ENCODE assay signal across 14 cellular contexts in the genomic region with DNA sequence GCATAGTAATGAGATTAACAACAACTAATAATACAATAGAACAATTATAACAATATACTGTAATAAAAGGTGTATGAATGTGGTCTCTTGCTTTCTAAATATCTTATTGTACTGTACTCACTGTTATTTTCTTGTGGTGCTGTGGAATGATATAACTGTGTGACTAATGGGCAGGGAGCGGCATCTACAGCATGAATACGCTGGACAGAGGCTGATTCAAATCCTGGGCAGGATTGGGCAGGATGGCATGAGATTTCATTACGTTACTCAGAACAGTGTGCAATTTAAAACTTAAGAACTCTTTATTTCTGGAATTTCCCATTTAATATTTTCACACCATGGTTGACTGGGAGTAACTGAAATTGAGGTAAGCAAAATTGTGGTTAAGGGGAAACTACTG.
"Had no signal": no experiment of that assay in that cellular context is flagged by ENCODE, and none has a peak within 500 bp of the region (broad histone marks: within the 10 kb centered on the region; RNA-seq: fewer than 3 reads in every experiment).

No MANE protein-coding gene starts in this region.

- ATAC-seq: activated naive CD4-positive, alpha-beta T cell treated with anti-CD3 and anti-CD28 coated beads, Interleukin-2, amount 50 U/mL, for 72 hours; gastroesophageal sphincter had no signal

- H3K4me1 ChIP-seq: gastroesophageal sphincter, left ventricle myocardium inferior, stomach had no signal

- H3K27ac ChIP-seq: gastroesophageal sphincter, left ventricle myocardium inferior, ovary, stomach had no signal

- DNase-seq: activated CD4-positive, alpha-beta T cell treated with anti-CD3 and anti-CD28 coated beads, Interleukin-2, amount 50 U/mL, for 4 hours; activated CD4-positive, CD25-positive, alpha-beta regulatory T cell treated with anti-CD3 and anti-CD28 coated beads, Interleukin-2, amount 50 U/mL, for 72 hours; activated effector memory CD4-positive, alpha-beta T cell treated with anti-CD3 and anti-CD28 coated beads, Interleukin-2, amount 50 U/mL, for 16 hours; activated T-cell treated with anti-CD3 and anti-CD28 coated beads, Interleukin-2, amount 50 U/mL, for 24 hours; amniotic stem cell; left ventricle myocardium inferior; mesenchymal stem cell; nephron progenitor cell; ovary; stimulated activated CD4-positive, alpha-beta T cell treated with anti-CD3 and anti-CD28 coated beads, Interleukin-15, amount 100 ng/mL, for 24 hours; stimulated activated CD4-positive, alpha-beta T cell treated with anti-CD3 and anti-CD28 coated beads, Interleukin-4, amount 100 ng/mL, for 4 hours; stomach had no signal

- H3K9me3 ChIP-seq: gastroesophageal sphincter, left ventricle myocardium inferior, ovary, stomach had no signal

- H3K36me3 ChIP-seq: gastroesophageal sphincter, left ventricle myocardium inferior, ovary, stomach had no signal

- H3K27me3 ChIP-seq: gastroesophageal sphincter, ovary, stomach had no signal

- H3K4me3 ChIP-seq: gastroesophageal sphincter, left ventricle myocardium inferior, ovary, stomach had no signal
